22 cellular contexts compared by ENCODE assay signal in genomic region chr1:98426092-98426491, GRCh38.
A peak's percentile ranks its signal among the peaks of the same experiment; 100 is the strongest.
DNase-seq lines count a peak whose midpoint lies in the region; ATAC-seq, FAIRE-seq and TF ChIP-seq lines count a peak whose summit lies in the region.
"Had no signal": no experiment of that assay in that cellular context is flagged by ENCODE, and none has a peak within 500 bp of the region (broad histone marks: within the 10 kb centered on the region; RNA-seq: fewer than 3 reads in every experiment).

No MANE protein-coding gene starts in this region.

- H3K27me3 ChIP-seq in keratinocyte (ENCODE audit: control insufficient read depth, extremely low read depth, insufficient read depth, low read length): no peaks in the 10 kb centered on the region
- H3K27me3 ChIP-seq in effector memory CD4-positive, alpha-beta T cell (replicated peaks; ENCODE audit: control insufficient read depth, insufficient read depth, low read length, poor library complexity, severe bottlenecking): no peaks in the 10 kb centered on the region
- H3K27me3 ChIP-seq: BE2C had no signal

- no peaks in the 10 kb centered on the region for H3K36me3 ChIP-seq in keratinocyte (ENCODE audit: control insufficient read depth in 2 of 2, extremely low read depth in 1 of 2, insufficient read depth in 2 of 2, low read length in 2 of 2)
- no peaks in the 10 kb centered on the region for H3K36me3 ChIP-seq in effector memory CD4-positive, alpha-beta T cell (ENCODE audit: control insufficient read depth, insufficient read depth, low read length)
- H3K36me3 ChIP-seq: BE2C, HAP-1 had no signal

- H3K79me2 ChIP-seq in keratinocyte (ENCODE audit: control insufficient read depth, insufficient read depth, low read length): no peaks in the 10 kb centered on the region

- no peak overlapping the region for H2AFZ ChIP-seq in keratinocyte (ENCODE audit: control insufficient read depth, low read length)
- H2AFZ ChIP-seq: GM23248 had no signal

- dilution Hi-C loops in keratinocyte (cut with MboI; ENCODE audit: extremely low pct_ligation_motif_present, low sequenced_read_pairs): no loop called here

- H3K9ac ChIP-seq in keratinocyte (ENCODE audit: control insufficient read depth, extremely low read depth, insufficient read depth, low read length): no peak overlapping the region
- H3K9ac ChIP-seq: GM23248 had no signal

- TF ChIP-seq CTCF in keratinocyte (optimal IDR thresholded peaks at IDR 0.05 in 1 of 3, IDR thresholded peaks at IDR 0.05 in 1 of 3, conservative IDR thresholded peaks at IDR 0.05 in 1 of 3; ENCODE audit: extremely low read depth in 1 of 3, insufficient read depth in 2 of 3, low read length in 3 of 3): no peak
- no peak for TF ChIP-seq CTCF in GM20000 (IDR thresholded peaks at IDR 0.05; ENCODE audit: extremely low read depth, missing control alignments)

- H3K4me3 ChIP-seq in keratinocyte (ENCODE audit: control insufficient read depth in 2 of 3, extremely low read depth in 1 of 3, insufficient read depth in 2 of 3, low read depth in 1 of 3, low read length in 3 of 3): no peak overlapping the region
- no peak overlapping the region for H3K4me3 ChIP-seq in effector memory CD4-positive, alpha-beta T cell (ENCODE audit: insufficient read depth, low read depth, low read length, poor library complexity, severe bottlenecking)
- H3K4me3 ChIP-seq: GM23248, HAP-1 had no signal

- no peaks in the 10 kb centered on the region for H3K4me1 ChIP-seq in keratinocyte (ENCODE audit: control insufficient read depth, extremely low read depth, insufficient read depth, low read length)
- no peaks in the 10 kb centered on the region for H3K4me1 ChIP-seq in effector memory CD4-positive, alpha-beta T cell (ENCODE audit: control insufficient read depth, insufficient read depth, low read length, poor library complexity, severe bottlenecking)
- H3K4me1 ChIP-seq: Caco-2, HAP-1 had no signal

- no peak for DNase-seq in keratinocyte (ENCODE audit: low read depth, low spot score)
- DNase-seq in GM20000 (ENCODE audit: low spot score): no peak
- no peak for DNase-seq in effector memory CD4-positive, alpha-beta T cell
- DNase-seq: ACHN; BE2C; Caco-2; CD4-positive, alpha-beta T cell; DMS79 treated with DMSO at 0.1 percent for 48 hours; GF-D8; GM23248; Karpas-422; KBM-7 had no signal

- H3K9me1 ChIP-seq in keratinocyte (ENCODE audit: control insufficient read depth, extremely low read depth, insufficient read depth, low read length): no peaks in the 10 kb centered on the region

- H4K20me1 ChIP-seq in keratinocyte (ENCODE audit: control insufficient read depth, extremely low read depth, insufficient read depth, low read length): no peaks in the 10 kb centered on the region

- peak; percentile 46 for ATAC-seq in GM18909 (IDR thresholded peaks at IDR 0.05; ENCODE audit: poor library complexity, unreplicated experiment)
- ATAC-seq in HG02759 (IDR thresholded peaks at IDR 0.05; ENCODE audit: unreplicated experiment): no peak
- ATAC-seq in HG02870 (IDR thresholded peaks at IDR 0.05; ENCODE audit: unreplicated experiment): no peak

- FAIRE-seq in TTC549 (lab: Jason Lieb, UNC) (peak; percentile 11), keratinocyte (lab: Jason Lieb, UNC) (peak; percentile 34)
- FAIRE-seq: A204.1, GM19239, HTR-8/SVneo had no signal

- H3K27ac ChIP-seq in keratinocyte (ENCODE audit: control insufficient read depth, insufficient read depth, low read length): no peak overlapping the region
- H3K27ac ChIP-seq in effector memory CD4-positive, alpha-beta T cell (ENCODE audit: insufficient read depth, low read length, poor library complexity, severe bottlenecking): no peak overlapping the region
- H3K27ac ChIP-seq: C4-2B, GM23248, HL-60 had no signal

- H3K9me3 ChIP-seq in keratinocyte (ENCODE audit: control insufficient read depth, low read depth, low read length): no peaks in the 10 kb centered on the region
- H3K9me3 ChIP-seq in effector memory CD4-positive, alpha-beta T cell (ENCODE audit: control insufficient read depth, low read length): no peaks in the 10 kb centered on the region
- H3K9me3 ChIP-seq: BE2C, Caco-2, HAP-1 had no signal

- H3K4me2 ChIP-seq in keratinocyte (ENCODE audit: control insufficient read depth, extremely low read depth, insufficient read depth, low read depth, low read length): no peak overlapping the region
